Comparison of ENCODE assay signal across 8 cellular contexts in genomic region chr17:36534881-36535668, GRCh38. TPM values are rescaled to one million over a fixed set of nuclear protein-coding genes. Genes with fewer than 3 reads are reported as not detected.
A peak's percentile ranks its signal among the peaks of the same experiment; 100 is the strongest.
DNase-seq lines count a peak whose midpoint lies in the region; ATAC-seq and TF ChIP-seq lines count a peak whose summit lies in the region.

TSS of gene PIGW (plus strand) at chr17:36534987. CDS start at chr17:36537102, 2,115 bp downstream.

- no peaks in the 10 kb centered on the region for H3K36me3 ChIP-seq in CD8-positive, alpha-beta T cell (ENCODE audit: insufficient read depth, low read length)

- peaks cover 16% of the 10 kb centered on the region for H3K4me1 Mint-ChIP-seq in CD8-positive, alpha-beta T cell (ENCODE audit: low read depth)
- H3K4me1 Mint-ChIP-seq in memory B cell, result peaks cover 14% of the 10 kb centered on the region

- H3K27me3 Mint-ChIP-seq in CD8-positive, alpha-beta T cell (ENCODE audit: low read depth), result no peaks in the 10 kb centered on the region
- H3K27me3 Mint-ChIP-seq in memory B cell, result no peaks in the 10 kb centered on the region

- intact Hi-C loops in CD8-positive, alpha-beta T cell (cut with DNase I, micrococcal nuclease), result loop anchor here (1.0 to 10.0 kb wide), 10 partner anchors 9 to 1072 kb away; partner anchors contain the start of genes GGNBP2 (in 2 of the 2), SYNRG (in 2 of the 2), ZNHIT3 (in 2 of the 2) and AATF (in 1 of the 2)

- peak within 1 kb of the TSS; percentile 98 for H3K4me3 Mint-ChIP-seq in CD8-positive, alpha-beta T cell
- H3K4me3 Mint-ChIP-seq in memory B cell, result peak within 1 kb of the TSS; percentile 92

- H3K27ac ChIP-seq in CD8-positive, alpha-beta T cell (ENCODE audit: low read depth, low read length), result peak within 1 kb of the TSS; percentile 98

- TF ChIP-seq CTCF in CD8-positive, alpha-beta T cell (IDR thresholded peaks at IDR 0.05), result no peak

- peak within 1 kb of the TSS; percentile 97 for H3K27ac Mint-ChIP-seq in CD8-positive, alpha-beta T cell
- peak within 1 kb of the TSS; percentile 98 for H3K27ac Mint-ChIP-seq in memory B cell

- DNase-seq in CD8-positive, alpha-beta T cell, result peak; percentile 66 to 90 (median 83)
- DNase-seq in HT-29 (ENCODE audit: low spot score), result peak; percentile 98
- peak; percentile 84 to 90 for DNase-seq in NOMO-1 (lab: John Stamatoyannopoulos, UW; ENCODE audit: unreplicated experiment in 2 of 2)
- peak; percentile 95 for DNase-seq in activated CD8-positive, alpha-beta memory T cell treated with anti-CD3 and anti-CD28 coated beads for 24 hours
- peak; percentile 68 for DNase-seq in effector CD8-positive, alpha-beta T cell (lab: John Stamatoyannopoulos, UW)
- DNase-seq in memory B cell (ENCODE audit: low spot score in 2 of 2), result peak; percentile 80 to 81
- peak; percentile 77 for DNase-seq in stimulated activated CD8-positive, alpha-beta memory T cell treated with anti-CD3 and anti-CD28 coated beads, Interleukin-12 subunit alpha, Interleukin-12 subunit beta, amount 100 ng/mL, for 1 hour (ENCODE audit: low read depth)

- H3K4me1 ChIP-seq in CD8-positive, alpha-beta T cell (ENCODE audit: insufficient read depth, low read length), result peaks cover 11% of the 10 kb centered on the region

- CTCF ChIA-PET in CD8-positive, alpha-beta T cell (lab: Charles Lee), result interaction anchor here (1.1 to 2.3 kb wide), 7 partner anchors 10 to 68 kb away, joined by 3 to 11 read pairs (median 4); partner anchors contain the start of gene GGNBP2

- peaks cover 45% of the 10 kb centered on the region for H3K36me3 Mint-ChIP-seq in CD8-positive, alpha-beta T cell
- peaks cover 7% of the 10 kb centered on the region for H3K36me3 Mint-ChIP-seq in memory B cell

- POLR2A ChIA-PET in CD8-positive, alpha-beta T cell (lab: Charles Lee), result interaction anchor here (0.6 to 3.9 kb wide), 12 partner anchors 11 to 655 kb away, joined by 3 to 72 read pairs (median 4); partner anchors contain the start of genes AATF, GGNBP2, MRM1 and ZNHIT3

- peak; percentile 73 for ATAC-seq in CD8-positive, alpha-beta T cell
- ATAC-seq in GM19467 (IDR thresholded peaks at IDR 0.05; ENCODE audit: unreplicated experiment), result peak; percentile 60
- ATAC-seq in memory B cell (ENCODE audit: low read depth), result peak; percentile 83

- no peaks in the 10 kb centered on the region for H3K9me3 ChIP-seq in CD8-positive, alpha-beta T cell (ENCODE audit: low read length)

- H3K27me3 ChIP-seq in CD8-positive, alpha-beta T cell (ENCODE audit: insufficient read depth, low read length), result no peaks in the 10 kb centered on the region

- peak within 1 kb of the TSS; percentile 98 for H3K4me3 ChIP-seq in CD8-positive, alpha-beta T cell (ENCODE audit: low read depth, low read length)

- H3K9me3 Mint-ChIP-seq in CD8-positive, alpha-beta T cell, result no peaks in the 10 kb centered on the region
- no peaks in the 10 kb centered on the region for H3K9me3 Mint-ChIP-seq in memory B cell

RNA-seq across cellular contexts. Expression of gene PIGW, which starts in this region (rescaled TPM):
- total RNA-seq in CD8-positive, alpha-beta T cell, result 1 to 10 TPM; 2.3 to 3.4 TPM
- total RNA-seq in HT-29 (2014; rRNA removed; shearing (Covaris generic)), result 25.7 and 25.9 TPM in 2 replicates

Comparison
In these comparisons a context has a peak if more than half of its experiments do, and no peak if none do; other contexts are left out.
1. Peak in every context shown above with its lines: DNase-seq, ATAC-seq, H3K4me3 ChIP-seq and H3K27ac ChIP-seq.